ENCODE assay signal across 15 cellular contexts in genomic region chr2:112020561-112020960, GRCh38. TPM values are rescaled to one million over a fixed set of nuclear protein-coding genes. Genes with fewer than 3 reads are reported as not detected.
A peak's percentile ranks its signal among the peaks of the same experiment; 100 is the strongest.
DNase-seq lines count a peak whose midpoint lies in the region; ATAC-seq, FAIRE-seq and TF ChIP-seq lines count a peak whose summit lies in the region.
"Had no signal": no experiment of that assay in that cellular context is flagged by ENCODE, and none has a peak within 500 bp of the region (broad histone marks: within the 10 kb centered on the region; RNA-seq: fewer than 3 reads in every experiment).

No MANE protein-coding gene starts in this region.

- H3K9me3 ChIP-seq in BE2C (no peaks in the 10 kb centered on the region), K562 (replicated peaks; ENCODE audit: control insufficient read depth, insufficient read depth, low read depth, low read length) (no peaks in the 10 kb centered on the region), iPS DF 6.9 (ENCODE audit: control insufficient read depth, insufficient read depth, low read length) (no peaks in the 10 kb centered on the region)
- H3K9me3 ChIP-seq: left lung had no signal

- POLR2A ChIA-PET in K562 (lab: Yijun Ruan, JAX) = interaction anchor here (0.6 to 1.4 kb wide), 2 partner anchors 10 to 20 kb away, joined by 3 to 4 read pairs; no protein-coding TSS in a partner anchor

- intact Hi-C loops in K562 (cut with micrococcal nuclease) = no loop called here

- TF ChIP-seq POLR2A in K562 (conservative IDR thresholded peaks at IDR 0.05) = no peak

- ATAC-seq in K562 (peak; percentile 84), HG03175 (IDR thresholded peaks at IDR 0.05; ENCODE audit: unreplicated experiment) (no peak)
- ATAC-seq in activated naive CD4-positive, alpha-beta T cell treated with anti-CD3 and anti-CD28 coated beads, Interleukin-2, amount 50 U/mL, for 72 hours = no peak
- ATAC-seq: left lung had no signal

- H3K27ac ChIP-seq in K562 (ENCODE audit: extremely low read depth, low read depth, low read length) (no peak overlapping the region), iPS DF 6.9 (ENCODE audit: low read length) (no peak overlapping the region)
- H3K27ac ChIP-seq: left lung had no signal

- 18% methylated on average over 3 of the region's 3 CpGs for WGBS in K562 (ENCODE audit: insufficient coverage, low coverage, missing lambda C conversion rate)
- WGBS in iPS DF 6.9 (ENCODE audit: insufficient coverage, insufficient read length) = no CpG with 5 or more reads among the region's 3 CpGs

- H2AFZ ChIP-seq in K562 (ENCODE audit: low read depth, low read length) = no peak overlapping the region

- no peaks in the 10 kb centered on the region for H3K36me3 Mint-ChIP-seq in activated naive CD4-positive, alpha-beta T cell treated with anti-CD3 and anti-CD28 coated beads, Interleukin-2, amount 50 U/mL, for 72 hours

- TF ChIP-seq RAD21 in K562 (CRISPR knock-in tag; conservative IDR thresholded peaks at IDR 0.05 in 1 of 2, IDR thresholded peaks at IDR 0.05 in 1 of 2) = peak in 1 of 2 experiments; percentile 42; a peak in 2 of 4 replicates

- no peak for FAIRE-seq in K562 (lab: Jason Lieb, UNC)
- FAIRE-seq in frontal cortex (lab: Jason Lieb, UNC) = no peak

- H3K27me3 ChIP-seq in BE2C = no peaks in the 10 kb centered on the region
- no peaks in the 10 kb centered on the region; a peak in 1 of 5 replicates for H3K27me3 ChIP-seq in K562 (ENCODE audit: control insufficient read depth in 2 of 2, insufficient read depth in 2 of 2, low read length in 2 of 2)
- H3K27me3 ChIP-seq in iPS DF 6.9 (ENCODE audit: control insufficient read depth, insufficient read depth, low read length) = no peaks in the 10 kb centered on the region
- H3K27me3 ChIP-seq: left lung had no signal

- TF ChIP-seq CTCF in BE2C (IDR thresholded peaks at IDR 0.05; ENCODE audit: low read depth, low read length) (peak; percentile 43), HFF-Myc (IDR thresholded peaks at IDR 0.05; ENCODE audit: low read depth, low read length, missing control alignments) (peak; percentile 32), K562 (IDR thresholded peaks at IDR 0.05 in 2 of 3, conservative IDR thresholded peaks at IDR 0.05 in 1 of 3; ENCODE audit: insufficient read depth in 2 of 3, low read depth in 1 of 3, low read length in 3 of 3) (peak; percentile 39 to 53 (median 43))

- H3K9me1 ChIP-seq in K562 (ENCODE audit: control insufficient read depth, insufficient read depth, low read length) = no peaks in the 10 kb centered on the region

- no peak overlapping the region for H3K27ac Mint-ChIP-seq in activated naive CD4-positive, alpha-beta T cell treated with anti-CD3 and anti-CD28 coated beads, Interleukin-2, amount 50 U/mL, for 72 hours
- H3K27ac Mint-ChIP-seq: B cell; T-helper 2 cell treated with Interferon-gamma antibody and Interleukin-4, amounts not matched to agents 5 μg/mL and 100 μg/mL, for 36 hours had no signal

- no peaks in the 10 kb centered on the region for H3K9me3 Mint-ChIP-seq in activated naive CD4-positive, alpha-beta T cell treated with anti-CD3 and anti-CD28 coated beads, Interleukin-2, amount 50 U/mL, for 72 hours
- H3K9me3 Mint-ChIP-seq: T-helper 2 cell treated with Interferon-gamma antibody and Interleukin-4, amounts not matched to agents 5 μg/mL and 100 μg/mL, for 36 hours had no signal

- in situ Hi-C loops in K562 (cut with MboI) = no loop called here

- no peaks in the 10 kb centered on the region for H3K4me1 ChIP-seq in BE2C
- peaks cover 13 to 23% of the 10 kb centered on the region in 2 experiments; a peak in 4 of 5 replicates for H3K4me1 ChIP-seq in K562 (replicated peaks in 1 of 2; ENCODE audit: control insufficient read depth in 2 of 2, insufficient read depth in 2 of 2, low read length in 2 of 2)
- peaks cover 2% of the 10 kb centered on the region; the same call in 1 of the 2 replicates for H3K4me1 ChIP-seq in iPS DF 6.9 (ENCODE audit: control insufficient read depth, insufficient read depth, low read length)

- no TSS peak for BruUV-seq in K562 (replicated peaks; lab: Mats Ljungman, UMichigan)

- H3K36me3 ChIP-seq in BE2C (no peaks in the 10 kb centered on the region), K562 (ENCODE audit: control insufficient read depth, insufficient read depth, low read length) (no peaks in the 10 kb centered on the region), iPS DF 6.9 (ENCODE audit: control insufficient read depth, insufficient read depth, low read length) (no peaks in the 10 kb centered on the region)

- TF ChIP-seq EP300 in K562 (IDR thresholded peaks at IDR 0.05; ENCODE audit: low read length) = no peak

- no peak overlapping the region for H3K9ac ChIP-seq in K562 (ENCODE audit: insufficient read depth in 1 of 2, low read depth in 2 of 2, low read length in 2 of 2)

- no peak overlapping the region for H3K4me2 ChIP-seq in K562 (ENCODE audit: insufficient read depth, low read length)

- no peak overlapping the region for H3K4me3 ChIP-seq in BE2C (ENCODE audit: low read depth, low read length)
- no peak overlapping the region for H3K4me3 ChIP-seq in HFF-Myc (replicated peaks; ENCODE audit: low read depth, low read length)
- no peak overlapping the region for H3K4me3 ChIP-seq in K562
- no peak overlapping the region for H3K4me3 ChIP-seq in iPS DF 6.9 (ENCODE audit: low read length)
- H3K4me3 ChIP-seq: left lung had no signal

- DNase-seq in BE2C (no peak), HFF-Myc (ENCODE audit: extremely low read depth, low read depth) (no peak), K562 (ENCODE audit: extremely low read depth in 1 of 4, low spot score in 3 of 4) (peak in 2 of 4 experiments; percentile 29 to 41), iPS DF 6.9 (ENCODE audit: low read depth, low spot score) (peak; percentile 9), frontal cortex (ENCODE audit: low spot score in 2 of 2) (no peak), cortex of kidney (lab: John Stamatoyannopoulos, UW) (no peak)
- no peak for DNase-seq in activated naive CD4-positive, alpha-beta T cell treated with anti-CD3 and anti-CD28 coated beads, Interleukin-2, amount 50 U/mL, for 72 hours (ENCODE audit: low spot score in 2 of 2)
- DNase-seq: anterior cingulate cortex; left lung; NCI-H526 treated with DMSO at 0.1 percent for 48 hours; stimulated activated CD4-positive, alpha-beta T cell treated with anti-CD3 and anti-CD28 coated beads, Interleukin-1b, Interleukin-23, amount 100 ng/mL, for 48 hours; stimulated activated CD8-positive, alpha-beta memory T cell treated with anti-CD3 and anti-CD28 coated beads, Interleukin-4, amount 100 ng/mL, for 48 hours had no signal

- H4K20me1 ChIP-seq in K562 (replicated peaks; ENCODE audit: control insufficient read depth, insufficient read depth, low read length) = no peaks in the 10 kb centered on the region

- CTCF ChIA-PET in K562 (lab: Yijun Ruan, JAX; ENCODE audit: low intra/inter-chr PET ratio) = no interaction called here

- H3K79me2 ChIP-seq in K562 (ENCODE audit: control insufficient read depth, insufficient read depth, low read length) = no peaks in the 10 kb centered on the region

TF ChIP-seq in K562, 482 proteins besides CTCF, POLR2A, EP300 and RAD21:
- TF ChIP-seq ARID1B (IDR thresholded peaks at IDR 0.05) (no peak), KAT7 (CRISPR knock-in tag; IDR thresholded peaks at IDR 0.05; ENCODE audit: borderline replicate concordance) (no peak), SMC3 (conservative IDR thresholded peaks at IDR 0.05; ENCODE audit: insufficient read depth, low read depth, low read length) (peak; percentile 28; the same call in 1 of the 2 replicates)

RNA-seq across cellular contexts. Expression of gene TMEM87B, which starts 34.5 kb away (rescaled TPM):
- 0.77 TPM for polyA plus RNA-seq in BE2C (2012; ENCODE audit: insufficient read depth, insufficient read length, low read depth)
- total RNA-seq in K562 (2011; cell fraction: chromatin; rRNA removed; ENCODE audit: low replicate concordance) = 14.2 and 41.0 TPM in 2 replicates
- 13.8 TPM in 2 replicates for total RNA-seq in K562 (2011; cell fraction: nucleolus; rRNA removed)
- 28.9 and 49.0 TPM in 2 replicates for total RNA-seq in K562 (2011; cell fraction: nucleoplasm; rRNA removed)
- total RNA-seq in K562 (2014; rRNA removed) (5.7 and 6.8 TPM in 2 replicates), K562 (2014; rRNA removed; fragmentation: Illumina TruSeq; extraction: Trizol) (17.1 and 17.9 TPM in 2 replicates), K562 (2015; rRNA removed; fragmentation: Illumina TruSeq; extraction: Trizol) (11.5 and 12.3 TPM in 2 replicates), K562 (2021) (11.0 and 11.3 TPM in 2 replicates), frontal cortex (12.6 TPM)
- polyA plus RNA-seq in K562 (2011; rRNA removed) (11.5 and 17.1 TPM in 2 replicates), K562 (2014; fragmentation: Illumina TruSeq; extraction: Trizol) (12.6 and 14.4 TPM in 2 replicates), K562 (2014; fragmentation: Nextera tagmentation; extraction: Ambion mirVana) (1 to 10 TPM; 3.7 to 5.8 TPM), K562 (2014; rRNA removed) (7.6 and 9.5 TPM in 2 replicates)
- 4.0 and 20.9 TPM in 2 replicates for polyA plus RNA-seq in K562 (2011; cell fraction: cytosol; rRNA removed)
- 13.9 and 19.8 TPM in 2 replicates for polyA plus RNA-seq in K562 (2011; cell fraction: nucleus; rRNA removed)
- polyA plus RNA-seq in K562 (2012) = 14.0 and 14.2 TPM in 2 replicates
- 14.1 and 20.0 TPM in 2 replicates for polyA minus RNA-seq in K562 (2011; rRNA and poly(A)+ RNA removed)
- polyA minus RNA-seq in K562 (2011; cell fraction: cytosol; rRNA and poly(A)+ RNA removed) = 14.9 and 19.5 TPM in 2 replicates
- polyA minus RNA-seq in K562 (2011; cell fraction: nucleus; rRNA and poly(A)+ RNA removed) = 8.6 and 14.1 TPM in 2 replicates
- total RNA-seq in activated naive CD4-positive, alpha-beta T cell treated with anti-CD3 and anti-CD28 coated beads, Interleukin-2, amount 50 U/mL, for 72 hours = 10 to 100 TPM; 16.8 to 26.2 TPM
